Comparison of ENCODE assay signal across 9 cellular contexts in genomic region chr18:48541747-48542108, GRCh38. TPM values are rescaled to one million over a fixed set of nuclear protein-coding genes. Genes with fewer than 3 reads are reported as not detected.
A peak's percentile ranks its signal among the peaks of the same experiment; 100 is the strongest.
DNase-seq lines count a peak whose midpoint lies in the region; ATAC-seq and TF ChIP-seq lines count a peak whose summit lies in the region.
"Had no signal": no experiment of that assay in that cellular context is flagged by ENCODE, and none has a peak within 500 bp of the region (broad histone marks: within the 10 kb centered on the region; RNA-seq: fewer than 3 reads in every experiment).

No MANE protein-coding gene starts in this region.

- peaks cover 0 to 3% (median 0%) of the 10 kb centered on the region in 11 donors for H3K9me3 Mint-ChIP-seq in naive thymus-derived CD4-positive, alpha-beta T cell

- CTCF ChIA-PET in AG04450 (lab: Charles Lee) = no interaction called here
- CTCF ChIA-PET in naive thymus-derived CD4-positive, alpha-beta T cell (lab: Charles Lee) = no interaction called here

- H3K4me1 Mint-ChIP-seq in naive thymus-derived CD4-positive, alpha-beta T cell = peaks cover 0 to 15% (median 0%) of the 10 kb centered on the region in 7 donors

- 0 out of 2 replicates have a peak, but pooled peaks cover 3% of the 10 kb centered on the region for H3K4me1 ChIP-seq in MM.1S (ENCODE audit: low read length)
- H3K4me1 ChIP-seq in duodenal mucosa (ENCODE audit: control insufficient read depth in 1 of 2, insufficient read depth in 2 of 2, low read length in 2 of 2) = peaks cover 20% of the 10 kb centered on the region in 2 donors
- peaks cover 0 to 5% of the 10 kb centered on the region in 2 donors for H3K4me1 ChIP-seq in naive thymus-derived CD4-positive, alpha-beta T cell (ENCODE audit: control insufficient read depth in 2 of 2, insufficient read depth in 2 of 2, low read length in 2 of 2)

- no peaks in the 10 kb centered on the region; the same call in 1 of the 2 replicates for H3K9me3 ChIP-seq in AG04450 (ENCODE audit: control insufficient read depth, insufficient read depth, low read length)
- H3K9me3 ChIP-seq in MM.1S (replicated peaks; ENCODE audit: insufficient read depth, low read length) = no peaks in the 10 kb centered on the region
- no peaks in the 10 kb centered on the region for H3K9me3 ChIP-seq in duodenal mucosa (ENCODE audit: control insufficient read depth in 1 of 2, low read length in 2 of 2)
- H3K9me3 ChIP-seq in naive thymus-derived CD4-positive, alpha-beta T cell (ENCODE audit: control insufficient read depth in 2 of 3, low read length in 3 of 3) = no peaks in the 10 kb centered on the region

- H3F3A ChIP-seq in MM.1S (ENCODE audit: insufficient read depth, low read length) = peaks cover 9% of the 10 kb centered on the region

- H3K27ac Mint-ChIP-seq in naive thymus-derived CD4-positive, alpha-beta T cell = no peak overlapping the region

- peaks cover 8% of the 10 kb centered on the region; the same call in 1 of the 2 replicates for H3K79me2 ChIP-seq in MM.1S (ENCODE audit: low read length)

- H3K36me3 Mint-ChIP-seq in naive thymus-derived CD4-positive, alpha-beta T cell = no peaks in the 10 kb centered on the region

- H2AFZ ChIP-seq in MM.1S (ENCODE audit: low read length) = no peak overlapping the region

- H3K4me2 ChIP-seq in MM.1S (ENCODE audit: low read depth, low read length) = peak overlapping the region; percentile 86

- peak overlapping the region; percentile 7 to 90 (median 60) for H3K4me3 Mint-ChIP-seq in naive thymus-derived CD4-positive, alpha-beta T cell

- H3K4me3 ChIP-seq in AG04450 (ENCODE audit: low read depth, low read length) (peak overlapping the region; percentile 95), MM.1S (ENCODE audit: low read length) (peak overlapping the region; percentile 90), duodenal mucosa (ENCODE audit: low read depth in 1 of 2, low read length in 2 of 2) (peak overlapping the region; percentile 86 to 90)
- no peak overlapping the region for H3K4me3 ChIP-seq in naive thymus-derived CD4-positive, alpha-beta T cell (ENCODE audit: low read length)

- no peaks in the 10 kb centered on the region for H3K9me2 ChIP-seq in MM.1S (replicated peaks; ENCODE audit: insufficient read depth, low read length)

- H4K20me1 ChIP-seq in MM.1S (ENCODE audit: insufficient read depth, low read length) = no peaks in the 10 kb centered on the region

- no peak for TF ChIP-seq CTCF in AG04450 (IDR thresholded peaks at IDR 0.05; ENCODE audit: low read depth, low read length)
- no peak for TF ChIP-seq CTCF in MM.1S (IDR thresholded peaks at IDR 0.05; ENCODE audit: low read length)

- DNase-seq in AG04450 (ENCODE audit: low read depth, low spot score) (no peak), MM.1S (no peak), posterior vena cava (ENCODE audit: low spot score) (no peak)
- DNase-seq in naive thymus-derived CD4-positive, alpha-beta T cell = no peak
- DNase-seq in stimulated activated CD4-positive, alpha-beta T cell treated with anti-CD3 and anti-CD28 coated beads, Interleukin-1b, Interleukin-23, amount 100 ng/mL, for 48 hours = no peak
- DNase-seq: NCI-H1048 had no signal

- ATAC-seq in naive thymus-derived CD4-positive, alpha-beta T cell = no peak
- no peak for ATAC-seq in HG03280 (IDR thresholded peaks at IDR 0.05; ENCODE audit: unreplicated experiment)
- no peak for ATAC-seq in HG03196 (IDR thresholded peaks at IDR 0.05; ENCODE audit: unreplicated experiment)

- no peaks in the 10 kb centered on the region for H3K36me3 ChIP-seq in MM.1S (replicated peaks; ENCODE audit: insufficient read depth, low read length)
- no peaks in the 10 kb centered on the region for H3K36me3 ChIP-seq in duodenal mucosa (ENCODE audit: control insufficient read depth in 1 of 2, insufficient read depth in 2 of 2, low read length in 2 of 2)
- no peaks in the 10 kb centered on the region for H3K36me3 ChIP-seq in naive thymus-derived CD4-positive, alpha-beta T cell (ENCODE audit: control insufficient read depth in 2 of 3, insufficient read depth in 3 of 3, low read length in 3 of 3)

- POLR2A ChIA-PET in AG04450 (lab: Yijun Ruan, JAX) = no interaction called here
- POLR2A ChIA-PET in naive thymus-derived CD4-positive, alpha-beta T cell (lab: Charles Lee) = no interaction called here

- H3K27ac ChIP-seq in AG04450 (ENCODE audit: low read depth, low read length) = no peak overlapping the region
- H3K27ac ChIP-seq in MM.1S (ENCODE audit: low read length) = no peak overlapping the region
- no peak overlapping the region for H3K27ac ChIP-seq in duodenal mucosa (ENCODE audit: low read depth, low read length)
- H3K27ac ChIP-seq in naive thymus-derived CD4-positive, alpha-beta T cell (ENCODE audit: low read depth, low read length) = no peak overlapping the region

- no peak overlapping the region for H3K9ac ChIP-seq in MM.1S (ENCODE audit: low read length)
- peak overlapping the region; percentile 41 to 74 for H3K9ac ChIP-seq in duodenal mucosa (ENCODE audit: low read depth in 1 of 2, low read length in 2 of 2)

- H3K27me3 ChIP-seq in AG04450 (ENCODE audit: control insufficient read depth, insufficient read depth, low read length) = no peaks in the 10 kb centered on the region
- H3K27me3 ChIP-seq in MM.1S (replicated peaks; ENCODE audit: insufficient read depth, low read length) = no peaks in the 10 kb centered on the region
- no peaks in the 10 kb centered on the region for H3K27me3 ChIP-seq in duodenal mucosa (ENCODE audit: control insufficient read depth in 1 of 2, insufficient read depth in 2 of 2, low read length in 2 of 2)
- no peaks in the 10 kb centered on the region for H3K27me3 ChIP-seq in naive thymus-derived CD4-positive, alpha-beta T cell (ENCODE audit: control insufficient read depth in 2 of 2, insufficient read depth in 2 of 2, low read length in 2 of 2)

- peaks cover 5 to 49% (median 22%) of the 10 kb centered on the region in 5 donors for H3K27me3 Mint-ChIP-seq in naive thymus-derived CD4-positive, alpha-beta T cell

- intact Hi-C loops in naive thymus-derived CD4-positive, alpha-beta T cell (cut with micrococcal nuclease) = loop anchor here in 1 of 2 donors (5.0 kb wide), 1 partner anchor 129 kb away; no protein-coding TSS in a partner anchor
- intact Hi-C loops in posterior vena cava (cut with DNase I) = loop anchor here (10.0 kb wide), 2 partner anchors 83 to 123 kb away; no protein-coding TSS in a partner anchor

RNA-seq across cellular contexts. Expression of gene CTIF, which starts 2.9 kb away (rescaled TPM):
- polyA plus RNA-seq in AG04450 (2011; rRNA removed) = 40.2 and 44.7 TPM in 2 replicates
- polyA minus RNA-seq in AG04450 (2011; rRNA and poly(A)+ RNA removed) = 69.9 and 97.6 TPM in 2 replicates
- total RNA-seq in naive thymus-derived CD4-positive, alpha-beta T cell = 10 to 100 TPM in 1 of 5 experiments, 1 to 10 TPM in 4; 1.3 to 11.2 (median 2.5) TPM
- not detected for polyA plus RNA-seq in naive thymus-derived CD4-positive, alpha-beta T cell
- 100 to 1,000 TPM in 1 of 2 donors, 10 to 100 TPM in 1; 87.8 to 116 TPM for total RNA-seq in posterior vena cava

Comparison
In these comparisons a context has a peak if more than half of its experiments do, and no peak if none do; other contexts are left out.
1. RNA of gene CTIF, which starts 2.9 kb away (total RNA-seq): 87.8 to 116 TPM in posterior vena cava; 1.3 to 11.2 TPM in naive thymus-derived CD4-positive, alpha-beta T cell; every median in the first group is over 4 times any median in the second.